2 cellular contexts compared by ENCODE assay signal in the genomic region with DNA sequence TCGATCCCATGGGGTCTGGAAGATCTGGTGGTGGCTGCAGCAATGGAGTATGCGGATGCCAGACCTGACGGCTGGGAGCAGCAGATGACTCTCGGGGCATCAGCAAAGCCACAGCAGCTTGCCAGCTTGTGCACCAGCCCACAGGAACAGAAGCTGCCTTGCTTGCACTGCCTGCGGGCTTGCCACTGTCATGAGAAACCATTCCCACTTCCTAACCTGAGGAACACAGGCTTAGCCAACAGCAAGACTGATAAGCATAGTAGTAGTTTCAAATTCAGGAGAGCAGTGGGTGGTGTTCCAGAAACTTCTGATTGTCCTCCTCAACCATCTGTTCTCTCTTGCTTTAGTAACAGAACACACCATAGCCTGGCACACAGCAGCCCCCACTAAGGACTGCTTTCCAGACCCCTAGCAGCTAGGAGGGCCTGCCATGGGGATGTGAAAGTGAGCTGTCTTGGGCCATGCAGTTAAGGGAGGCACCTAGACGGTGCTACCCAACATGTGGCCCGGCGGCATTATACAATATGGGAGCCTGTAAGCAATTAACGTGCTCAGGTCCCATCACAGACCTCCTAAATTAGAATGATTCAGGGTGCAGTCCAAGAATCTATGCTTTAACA.
TF ChIP-seq lines count a peak whose summit lies in the region.

No MANE protein-coding gene starts in this region.

TF ChIP-seq in K562, 482 proteins besides CTCF, POLR2A, EP300 and RAD21:
- TF ChIP-seq RBFOX2 (IDR thresholded peaks at IDR 0.05; ENCODE audit: low read depth, low read length) (0 out of 2 replicates have a peak, but pooled peaks have one; percentile 21), PTTG1 (tag; IDR thresholded peaks at IDR 0.05; ENCODE audit: low read depth) (no peak)

TF ChIP-seq in SK-N-SH, 30 proteins besides CTCF, POLR2A, EP300 and RAD21:
- TF ChIP-seq, protein P1, sequence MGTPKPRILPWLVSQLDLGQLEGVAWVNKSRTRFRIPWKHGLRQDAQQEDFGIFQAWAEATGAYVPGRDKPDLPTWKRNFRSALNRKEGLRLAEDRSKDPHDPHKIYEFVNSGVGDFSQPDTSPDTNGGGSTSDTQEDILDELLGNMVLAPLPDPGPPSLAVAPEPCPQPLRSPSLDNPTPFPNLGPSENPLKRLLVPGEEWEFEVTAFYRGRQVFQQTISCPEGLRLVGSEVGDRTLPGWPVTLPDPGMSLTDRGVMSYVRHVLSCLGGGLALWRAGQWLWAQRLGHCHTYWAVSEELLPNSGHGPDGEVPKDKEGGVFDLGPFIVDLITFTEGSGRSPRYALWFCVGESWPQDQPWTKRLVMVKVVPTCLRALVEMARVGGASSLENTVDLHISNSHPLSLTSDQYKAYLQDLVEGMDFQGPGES (IDR thresholded peaks at IDR 0.05; ENCODE audit: low read depth, low read length) = no peak
- no peak for TF ChIP-seq GABPA (IDR thresholded peaks at IDR 0.05; ENCODE audit: low read depth)
- TF ChIP-seq RFX5 (IDR thresholded peaks at IDR 0.05; ENCODE audit: low read length) = no peak
- no peak for TF ChIP-seq GATA2 (CRISPR knock-in tag; IDR thresholded peaks at IDR 0.05)
- no peak for TF ChIP-seq RCOR1 (IDR thresholded peaks at IDR 0.05; ENCODE audit: low read length)
- TF ChIP-seq FOXJ3 (CRISPR knock-in tag; IDR thresholded peaks at IDR 0.05) = no peak
- TF ChIP-seq MEF2A (IDR thresholded peaks at IDR 0.05; ENCODE audit: borderline replicate concordance, low read depth) = no peak
- TF ChIP-seq MXI1 (IDR thresholded peaks at IDR 0.05; ENCODE audit: low read depth, low read length) = no peak
- TF ChIP-seq USF2 (IDR thresholded peaks at IDR 0.05; ENCODE audit: borderline replicate concordance, low read depth, low read length) = no peak
TF ChIP-seq in SK-N-SH: peak in this region for 0.
